ENCODE assay signal across 17 cellular contexts in genomic region chr19:3743486-3743885, GRCh38. TPM values are rescaled to one million over a fixed set of nuclear protein-coding genes. Genes with fewer than 3 reads are reported as not detected.
DNase-seq lines count a peak whose midpoint lies in the region; ATAC-seq, FAIRE-seq and TF ChIP-seq lines count a peak whose summit lies in the region.
"Had no signal": no experiment of that assay in that cellular context is flagged by ENCODE, and none has a peak within 500 bp of the region (broad histone marks: within the 10 kb centered on the region; RNA-seq: fewer than 3 reads in every experiment).

No MANE protein-coding gene starts in this region.

- WGBS in K562 (ENCODE audit: insufficient coverage, low coverage, missing lambda C conversion rate), result 69% methylated on average over 2 of the region's 2 CpGs
- WGBS in transverse colon (ENCODE audit: low coverage in 1 of 2), 2 donors, result 75 to 93% methylated on average over 2 of the region's 2 CpGs

- TF ChIP-seq CTCF in MCF 10A (IDR thresholded peaks at IDR 0.05; ENCODE audit: unreplicated experiment), result no peak
- no peak for TF ChIP-seq CTCF in breast epithelium (IDR thresholded peaks at IDR 0.05)
- TF ChIP-seq CTCF in NB4 (IDR thresholded peaks at IDR 0.05; ENCODE audit: low read depth, low read length), result no peak
- no peak for TF ChIP-seq CTCF in K562 (IDR thresholded peaks at IDR 0.05 in 2 of 3, conservative IDR thresholded peaks at IDR 0.05 in 1 of 3; ENCODE audit: insufficient read depth in 2 of 3, low read depth in 1 of 3, low read length in 3 of 3)
- no peak for TF ChIP-seq CTCF in transverse colon (IDR thresholded peaks at IDR 0.05)

- peak overlapping the region; percentile 84 for H2AFZ ChIP-seq in K562 (ENCODE audit: low read depth, low read length)

- H3K9me1 ChIP-seq in K562 (ENCODE audit: control insufficient read depth, insufficient read depth, low read length), result no peaks in the 10 kb centered on the region

- H3K4me3 ChIP-seq in breast epithelium (no peak overlapping the region), NB4 (ENCODE audit: low read depth, low read length) (no peak overlapping the region), K562 (no peak overlapping the region), transverse colon (no peak overlapping the region)

- no peak overlapping the region for H3K27ac Mint-ChIP-seq in MCF 10A (ENCODE audit: low read depth, unreplicated experiment)
- H3K27ac Mint-ChIP-seq: activated CD4-positive, alpha-beta T cell treated with anti-CD3 and anti-CD28 coated beads, Interleukin-2, amount 10 ng/mL, durations not matched to agents 24 days and 14 days had no signal

- CTCF ChIA-PET in MCF 10A (lab: Yijun Ruan, JAX), result interaction anchor here (0.6 kb wide), 1 partner anchor 33 kb away, joined by 3 read pairs; no protein-coding TSS in a partner anchor
- CTCF ChIA-PET in K562 (lab: Yijun Ruan, JAX; ENCODE audit: low intra/inter-chr PET ratio), result no interaction called here

- TF ChIP-seq EP300 in K562 (IDR thresholded peaks at IDR 0.05; ENCODE audit: low read length) (no peak), transverse colon (IDR thresholded peaks at IDR 0.05; ENCODE audit: low read depth) (no peak)

- H3K36me3 ChIP-seq in breast epithelium (no peaks in the 10 kb centered on the region), K562 (ENCODE audit: control insufficient read depth, insufficient read depth, low read length) (no peaks in the 10 kb centered on the region), transverse colon (peaks cover 0 to 4% (median 0%) of the 10 kb centered on the region in 4 donors)

- H3K4me1 Mint-ChIP-seq in MCF 10A (ENCODE audit: insufficient read depth, unreplicated experiment), result no peaks in the 10 kb centered on the region

- H3K4me1 ChIP-seq in breast epithelium (no peaks in the 10 kb centered on the region), K562 (replicated peaks in 1 of 2; ENCODE audit: control insufficient read depth in 2 of 2, insufficient read depth in 2 of 2, low read length in 2 of 2) (peaks cover 0 to 23% of the 10 kb centered on the region in 2 experiments; a peak in 3 of 5 replicates), transverse colon (no peaks in the 10 kb centered on the region)
- H3K4me1 ChIP-seq: foreskin keratinocyte had no signal

- no peaks in the 10 kb centered on the region for H3K27me3 Mint-ChIP-seq in MCF 10A (ENCODE audit: insufficient read depth, unreplicated experiment)
- H3K27me3 Mint-ChIP-seq: activated CD4-positive, alpha-beta T cell treated with anti-CD3 and anti-CD28 coated beads, Interleukin-2, amount 10 ng/mL, durations not matched to agents 24 days and 14 days; progenitor cell of endocrine pancreas had no signal

- no peaks in the 10 kb centered on the region for H3K79me2 ChIP-seq in K562 (ENCODE audit: control insufficient read depth, insufficient read depth, low read length)

- no TSS peak for BruUV-seq in MCF 10A (replicated peaks; lab: Mats Ljungman, UMichigan)
- no TSS peak for BruUV-seq in K562 (replicated peaks; lab: Mats Ljungman, UMichigan)

- DNase-seq in MCF 10A (ENCODE audit: unreplicated experiment) (peak; percentile 16), breast epithelium (ENCODE audit: low spot score in 2 of 2) (no peak), NB4 (ENCODE audit: low read depth) (peak; percentile 53), K562 (ENCODE audit: extremely low read depth in 1 of 4, low spot score in 3 of 4) (peak; percentile 55 to 68 (median 56)), transverse colon (no peak)
- DNase-seq in stimulated activated naive CD4-positive, alpha-beta T cell (lab: John Stamatoyannopoulos, UW), result no peak
- DNase-seq: activated CD4-positive, alpha-beta T cell treated with anti-CD3 and anti-CD28 coated beads, Interleukin-2, amount 10 ng/mL, durations not matched to agents 24 days and 14 days; effector memory CD4-positive, alpha-beta T cell; foreskin keratinocyte; NCI-H1417 treated with DMSO at 0.1 percent for 48 hours; NCI-H748 treated with DMSO at 0.1 percent for 48 hours; stimulated activated CD8-positive, alpha-beta memory T cell treated with anti-CD3 and anti-CD28 coated beads, Interleukin-4, amount 100 ng/mL, for 48 hours had no signal

- no peak overlapping the region; a peak in 1 of 4 replicates for H3K9ac ChIP-seq in K562 (ENCODE audit: insufficient read depth in 1 of 2, low read depth in 2 of 2, low read length in 2 of 2)

- no peaks in the 10 kb centered on the region for H3K36me3 Mint-ChIP-seq in MCF 10A (ENCODE audit: insufficient read depth, unreplicated experiment)

- H3K4me3 Mint-ChIP-seq in MCF 10A (ENCODE audit: unreplicated experiment), result no peak overlapping the region
- H3K4me3 Mint-ChIP-seq: activated CD4-positive, alpha-beta T cell treated with anti-CD3 and anti-CD28 coated beads, Interleukin-2, amount 10 ng/mL, durations not matched to agents 24 days and 14 days had no signal

- intact Hi-C loops in MCF 10A (cut with micrococcal nuclease), result no loop called here
- intact Hi-C loops in breast epithelium (cut with DNase I; ENCODE audit: low total_unique reads), result no loop called here
- intact Hi-C loops in K562 (cut with micrococcal nuclease), result no loop called here
- intact Hi-C loops in transverse colon (cut with DNase I; ENCODE audit: low total_unique reads), result no loop called here

- in situ Hi-C loops in K562 (cut with MboI) (no loop called here), transverse colon (cut with MboI; ENCODE audit: low pct_ligation_motif_present in 1 of 4, low pct_unique_long_range_greater_than_20kb in 1 of 4, low sequenced_read_pairs in 3 of 4) (no loop called here)

- POLR2A ChIA-PET in MCF 10A (lab: Yijun Ruan, JAX), result no interaction called here
- POLR2A ChIA-PET in K562 (lab: Yijun Ruan, JAX), result interaction anchor here (0.7 to 1.0 kb wide), 3 partner anchors 11 to 19 kb away, joined by 3 to 5 read pairs (median 5); partner anchors contain the start of gene MRPL54

- peak; percentile 95 for FAIRE-seq in K562 (lab: Jason Lieb, UNC)
- FAIRE-seq: keratinocyte had no signal

- H3K9me3 Mint-ChIP-seq in MCF 10A (ENCODE audit: unreplicated experiment), result no peaks in the 10 kb centered on the region
- H3K9me3 Mint-ChIP-seq: activated CD4-positive, alpha-beta T cell treated with anti-CD3 and anti-CD28 coated beads, Interleukin-2, amount 10 ng/mL, durations not matched to agents 24 days and 14 days had no signal

- H3K9me3 ChIP-seq in breast epithelium (no peaks in the 10 kb centered on the region), K562 (replicated peaks; ENCODE audit: control insufficient read depth, insufficient read depth, low read depth, low read length) (no peaks in the 10 kb centered on the region), transverse colon (no peaks in the 10 kb centered on the region)

- no peaks in the 10 kb centered on the region for H3K27me3 ChIP-seq in breast epithelium
- no peaks in the 10 kb centered on the region for H3K27me3 ChIP-seq in K562 (ENCODE audit: control insufficient read depth in 2 of 2, insufficient read depth in 2 of 2, low read length in 2 of 2)
- no peaks in the 10 kb centered on the region for H3K27me3 ChIP-seq in transverse colon
- H3K27me3 ChIP-seq: foreskin keratinocyte had no signal

- no peak overlapping the region for H3K27ac ChIP-seq in breast epithelium
- peak overlapping the region; percentile 7; the same call in 1 of the 3 replicates for H3K27ac ChIP-seq in K562 (ENCODE audit: extremely low read depth, low read depth, low read length)
- H3K27ac ChIP-seq in transverse colon, result no peak overlapping the region
- H3K27ac ChIP-seq: foreskin keratinocyte had no signal

- ATAC-seq in K562, result peak; percentile 95
- no peak for ATAC-seq in GM18870 (IDR thresholded peaks at IDR 0.05; ENCODE audit: unreplicated experiment)
- ATAC-seq in GM18868 (IDR thresholded peaks at IDR 0.05; ENCODE audit: unreplicated experiment), result no peak
- ATAC-seq: foreskin keratinocyte had no signal

- no peak for TF ChIP-seq RAD21 in K562 (CRISPR knock-in tag; conservative IDR thresholded peaks at IDR 0.05 in 1 of 2, IDR thresholded peaks at IDR 0.05 in 1 of 2)

- no peaks in the 10 kb centered on the region for H4K20me1 ChIP-seq in K562 (replicated peaks; ENCODE audit: control insufficient read depth, insufficient read depth, low read length)

- TF ChIP-seq POLR2A in breast epithelium (IDR thresholded peaks at IDR 0.05) (no peak), NB4 (IDR thresholded peaks at IDR 0.05; ENCODE audit: extremely low read depth, insufficient read length) (no peak), K562 (conservative IDR thresholded peaks at IDR 0.05) (no peak), transverse colon (IDR thresholded peaks at IDR 0.05) (no peak)

- no peak overlapping the region for H3K4me2 ChIP-seq in K562 (ENCODE audit: insufficient read depth, low read length)

RNA-seq across cellular contexts. Expression of gene APBA3, which starts 18.0 kb away (rescaled TPM):
- total RNA-seq in MCF 10A (2022), result 22.9 and 27.6 TPM in 2 replicates
- 10 to 100 TPM; 24.0 to 24.9 (median 24.6) TPM for total RNA-seq in breast epithelium
- 27.4 and 90.5 TPM in 2 replicates for total RNA-seq in K562 (2011; cell fraction: chromatin; rRNA removed; ENCODE audit: low replicate concordance)
- total RNA-seq in K562 (2011; cell fraction: nucleolus; rRNA removed), result 79.5 and 85.9 TPM in 2 replicates
- total RNA-seq in K562 (2011; cell fraction: nucleoplasm; rRNA removed), result 36.4 and 47.7 TPM in 2 replicates
- 28.8 and 29.5 TPM in 2 replicates for total RNA-seq in K562 (2014; rRNA removed)
- 1.4 and 2.8 TPM in 2 replicates for total RNA-seq in K562 (2014; rRNA removed; fragmentation: Illumina TruSeq; extraction: Trizol)
- 10.8 and 14.0 TPM in 2 replicates for total RNA-seq in K562 (2015; rRNA removed; fragmentation: Illumina TruSeq; extraction: Trizol)
- 19.7 and 23.8 TPM in 2 replicates for total RNA-seq in K562 (2021)
- 11.5 and 20.7 TPM in 2 replicates for polyA plus RNA-seq in K562 (2011; rRNA removed)
- 17.0 and 42.5 TPM in 2 replicates for polyA plus RNA-seq in K562 (2011; cell fraction: cytosol; rRNA removed)
- 56.1 and 107 TPM in 2 replicates for polyA plus RNA-seq in K562 (2011; cell fraction: nucleus; rRNA removed)
- polyA plus RNA-seq in K562 (2012), result 11.3 and 21.1 TPM in 2 replicates
- 9.0 and 18.5 TPM in 2 replicates for polyA plus RNA-seq in K562 (2014; fragmentation: Illumina TruSeq; extraction: Trizol)
- polyA plus RNA-seq in K562 (2014; fragmentation: Nextera tagmentation; extraction: Ambion mirVana), result under 1 TPM; 0.10 to 0.42 TPM
- 25.0 and 28.2 TPM in 2 replicates for polyA plus RNA-seq in K562 (2014; rRNA removed)
- 3.0 and 6.7 TPM in 2 replicates for polyA minus RNA-seq in K562 (2011; rRNA and poly(A)+ RNA removed)
- 13.3 and 13.6 TPM in 2 replicates for polyA minus RNA-seq in K562 (2011; cell fraction: cytosol; rRNA and poly(A)+ RNA removed)
- 27.1 and 27.5 TPM in 2 replicates for polyA minus RNA-seq in K562 (2011; cell fraction: nucleus; rRNA and poly(A)+ RNA removed)
- 100 to 1,000 TPM in 2 of 4 donors, 10 to 100 TPM in 2; 24.0 to 284 (median 95.7) TPM for total RNA-seq in transverse colon

RNA-seq across cellular contexts. Expression of gene MRPL54, which starts 19.0 kb away (rescaled TPM):
- total RNA-seq in MCF 10A (2022) (85.0 and 85.7 TPM in 2 replicates), breast epithelium (10 to 100 TPM; 69.9 to 81.5 (median 73.4) TPM), K562 (2014; rRNA removed) (120 and 124 TPM in 2 replicates), K562 (2014; rRNA removed; fragmentation: Illumina TruSeq; extraction: Trizol) (31.5 and 35.9 TPM in 2 replicates), K562 (2015; rRNA removed; fragmentation: Illumina TruSeq; extraction: Trizol) (93.8 and 97.3 TPM in 2 replicates), K562 (2021) (83.2 and 87.9 TPM in 2 replicates), transverse colon (10 to 100 TPM; 38.0 to 72.2 (median 52.1) TPM)
- 2.2 and 8.0 TPM in 2 replicates for total RNA-seq in K562 (2011; cell fraction: chromatin; rRNA removed; ENCODE audit: low replicate concordance)
- 17.5 and 22.6 TPM in 2 replicates for total RNA-seq in K562 (2011; cell fraction: nucleolus; rRNA removed)
- total RNA-seq in K562 (2011; cell fraction: nucleoplasm; rRNA removed), result 10.3 and 13.7 TPM in 2 replicates
- polyA plus RNA-seq in K562 (2011; rRNA removed) (44.2 and 52.3 TPM in 2 replicates), K562 (2014; fragmentation: Illumina TruSeq; extraction: Trizol) (56.9 and 68.4 TPM in 2 replicates), K562 (2014; fragmentation: Nextera tagmentation; extraction: Ambion mirVana) (10 to 100 TPM in 1 of 2 experiments, 1 to 10 TPM in 1; 3.5 to 13.6 TPM), K562 (2014; rRNA removed) (93.7 and 131 TPM in 2 replicates)
- polyA plus RNA-seq in K562 (2011; cell fraction: cytosol; rRNA removed), result 78.5 and 131 TPM in 2 replicates
- polyA plus RNA-seq in K562 (2011; cell fraction: nucleus; rRNA removed), result 26.1 and 29.8 TPM in 2 replicates
- 61.4 and 75.3 TPM in 2 replicates for polyA plus RNA-seq in K562 (2012)
- 4.1 and 5.0 TPM in 2 replicates for polyA minus RNA-seq in K562 (2011; rRNA and poly(A)+ RNA removed)
- polyA minus RNA-seq in K562 (2011; cell fraction: cytosol; rRNA and poly(A)+ RNA removed), result 8.6 and 16.9 TPM in 2 replicates
- polyA minus RNA-seq in K562 (2011; cell fraction: nucleus; rRNA and poly(A)+ RNA removed), result 6.2 and 6.3 TPM in 2 replicates

RNA-seq across cellular contexts. Expression of gene RAX2, which starts 28.5 kb away (rescaled TPM):
- total RNA-seq in MCF 10A (2022) (not detected in 2 replicates), breast epithelium (under 1 TPM in 1 of 3 donors, not detected in 2; 0.66 TPM), K562 (2014; rRNA removed) (not detected in 2 replicates), K562 (2014; rRNA removed; fragmentation: Illumina TruSeq; extraction: Trizol) (not detected in 2 replicates), K562 (2015; rRNA removed; fragmentation: Illumina TruSeq; extraction: Trizol) (not detected in 2 replicates), K562 (2021) (not detected in 2 replicates), transverse colon (not detected)
- not detected in 2 replicates for total RNA-seq in K562 (2011; cell fraction: chromatin; rRNA removed; ENCODE audit: low replicate concordance)
- not detected in 2 replicates for total RNA-seq in K562 (2011; cell fraction: nucleolus; rRNA removed)
- total RNA-seq in K562 (2011; cell fraction: nucleoplasm; rRNA removed), result not detected in 2 replicates
- polyA plus RNA-seq in K562 (2011; rRNA removed) (not detected in 2 replicates), K562 (2014; fragmentation: Illumina TruSeq; extraction: Trizol) (not detected in 2 replicates), K562 (2014; fragmentation: Nextera tagmentation; extraction: Ambion mirVana) (not detected), K562 (2014; rRNA removed) (not detected in 2 replicates)
- polyA plus RNA-seq in K562 (2011; cell fraction: cytosol; rRNA removed), result 0.07 TPM in 1 of 2 replicates, not detected in the other
- polyA plus RNA-seq in K562 (2011; cell fraction: nucleus; rRNA removed), result not detected in 2 replicates
- polyA plus RNA-seq in K562 (2012), result not detected in 2 replicates
- polyA minus RNA-seq in K562 (2011; rRNA and poly(A)+ RNA removed), result not detected in 2 replicates
- polyA minus RNA-seq in K562 (2011; cell fraction: cytosol; rRNA and poly(A)+ RNA removed), result not detected in 2 replicates
- polyA minus RNA-seq in K562 (2011; cell fraction: nucleus; rRNA and poly(A)+ RNA removed), result not detected in 2 replicates
- total RNA-seq: activated CD4-positive, alpha-beta T cell treated with anti-CD3 and anti-CD28 coated beads, Interleukin-2, amount 10 ng/mL, durations not matched to agents 24 days and 14 days; foreskin keratinocyte; G401; progenitor cell of endocrine pancreas had no signal
- polyA plus RNA-seq: foreskin keratinocyte, keratinocyte had no signal

RNA-seq across cellular contexts. Expression of gene TJP3, which starts 35.3 kb away (rescaled TPM):
- total RNA-seq in MCF 10A (2022) (0.69 and 1.6 TPM in 2 replicates), breast epithelium (10 to 100 TPM in 2 of 3 donors, under 1 TPM in 1; 0.16 to 36.6 (median 20.0) TPM), K562 (2014; rRNA removed) (0.82 and 1.3 TPM in 2 replicates), K562 (2014; rRNA removed; fragmentation: Illumina TruSeq; extraction: Trizol) (0.11 and 0.38 TPM in 2 replicates), K562 (2015; rRNA removed; fragmentation: Illumina TruSeq; extraction: Trizol) (0.34 and 0.58 TPM in 2 replicates), K562 (2021) (0.92 and 2.4 TPM in 2 replicates), transverse colon (100 to 1,000 TPM; 234 to 894 (median 282) TPM)
- 1.8 and 7.1 TPM in 2 replicates for total RNA-seq in K562 (2011; cell fraction: chromatin; rRNA removed; ENCODE audit: low replicate concordance)
- total RNA-seq in K562 (2011; cell fraction: nucleolus; rRNA removed), result 2.9 and 3.5 TPM in 2 replicates
- total RNA-seq in K562 (2011; cell fraction: nucleoplasm; rRNA removed), result 1.8 and 2.6 TPM in 2 replicates
- polyA plus RNA-seq in K562 (2011; rRNA removed) (1.8 and 2.2 TPM in 2 replicates), K562 (2014; fragmentation: Illumina TruSeq; extraction: Trizol) (0.54 and 1.1 TPM in 2 replicates), K562 (2014; fragmentation: Nextera tagmentation; extraction: Ambion mirVana) (under 1 TPM in 1 of 2 experiments, not detected in 1; 0.11 TPM), K562 (2014; rRNA removed) (0.56 and 0.73 TPM in 2 replicates)
- 1.9 and 5.2 TPM in 2 replicates for polyA plus RNA-seq in K562 (2011; cell fraction: cytosol; rRNA removed)
- 4.3 and 9.8 TPM in 2 replicates for polyA plus RNA-seq in K562 (2011; cell fraction: nucleus; rRNA removed)
- polyA plus RNA-seq in K562 (2012), result 3.2 and 4.0 TPM in 2 replicates
- 1.5 and 1.9 TPM in 2 replicates for polyA minus RNA-seq in K562 (2011; rRNA and poly(A)+ RNA removed)
- polyA minus RNA-seq in K562 (2011; cell fraction: cytosol; rRNA and poly(A)+ RNA removed), result 0.86 and 2.2 TPM in 2 replicates
- polyA minus RNA-seq in K562 (2011; cell fraction: nucleus; rRNA and poly(A)+ RNA removed), result 2.3 and 3.4 TPM in 2 replicates
- total RNA-seq: activated CD4-positive, alpha-beta T cell treated with anti-CD3 and anti-CD28 coated beads, Interleukin-2, amount 10 ng/mL, durations not matched to agents 24 days and 14 days; foreskin keratinocyte had no signal
- polyA plus RNA-seq: foreskin keratinocyte had no signal

RNA-seq across cellular contexts. Expression of gene MATK, which starts 42.7 kb away (rescaled TPM):
- not detected in 2 replicates for total RNA-seq in MCF 10A (2022)
- 1 to 10 TPM; 1.8 to 5.6 (median 5.2) TPM for total RNA-seq in breast epithelium
- 11.1 and 55.0 TPM in 2 replicates for total RNA-seq in K562 (2011; cell fraction: chromatin; rRNA removed; ENCODE audit: low replicate concordance)
- total RNA-seq in K562 (2011; cell fraction: nucleolus; rRNA removed), result 38.4 and 53.0 TPM in 2 replicates
- total RNA-seq in K562 (2011; cell fraction: nucleoplasm; rRNA removed), result 22.6 and 29.8 TPM in 2 replicates
- 41.2 and 57.1 TPM in 2 replicates for total RNA-seq in K562 (2014; rRNA removed)
- total RNA-seq in K562 (2014; rRNA removed; fragmentation: Illumina TruSeq; extraction: Trizol), result 6.1 and 8.4 TPM in 2 replicates
- 21.4 and 23.2 TPM in 2 replicates for total RNA-seq in K562 (2015; rRNA removed; fragmentation: Illumina TruSeq; extraction: Trizol)
- total RNA-seq in K562 (2021), result 41.5 and 45.3 TPM in 2 replicates
- 31.1 and 32.8 TPM in 2 replicates for polyA plus RNA-seq in K562 (2011; rRNA removed)
- polyA plus RNA-seq in K562 (2011; cell fraction: cytosol; rRNA removed), result 41.1 and 137 TPM in 2 replicates
- 69.7 and 163 TPM in 2 replicates for polyA plus RNA-seq in K562 (2011; cell fraction: nucleus; rRNA removed)
- 26.0 and 36.8 TPM in 2 replicates for polyA plus RNA-seq in K562 (2012)
- 10.8 and 15.7 TPM in 2 replicates for polyA plus RNA-seq in K562 (2014; fragmentation: Illumina TruSeq; extraction: Trizol)
- under 1 TPM; 0.08 to 0.71 TPM for polyA plus RNA-seq in K562 (2014; fragmentation: Nextera tagmentation; extraction: Ambion mirVana)
- 37.5 and 37.9 TPM in 2 replicates for polyA plus RNA-seq in K562 (2014; rRNA removed)
- 13.5 and 29.7 TPM in 2 replicates for polyA minus RNA-seq in K562 (2011; rRNA and poly(A)+ RNA removed)
- polyA minus RNA-seq in K562 (2011; cell fraction: cytosol; rRNA and poly(A)+ RNA removed), result 38.7 and 58.7 TPM in 2 replicates
- polyA minus RNA-seq in K562 (2011; cell fraction: nucleus; rRNA and poly(A)+ RNA removed), result 26.9 and 35.3 TPM in 2 replicates
- total RNA-seq in transverse colon, result 1 to 10 TPM in 2 of 4 donors, under 1 TPM in 1, not detected in 1; 0.60 to 6.1 (median 2.9) TPM
- total RNA-seq: foreskin keratinocyte had no signal
- polyA plus RNA-seq: foreskin keratinocyte had no signal

Comparison
In these comparisons a context has a peak if more than half of its experiments do, and no peak if none do; other contexts are left out.
1. DNase-seq: peak in MCF 10A (single experiment), NB4 (single experiment) and K562 (4 of 4); none in breast epithelium (0 of 2), transverse colon (single experiment) and stimulated activated naive CD4-positive, alpha-beta T cell (0 of 6).